9 cellular contexts compared by ENCODE assay signal in the genomic region with DNA sequence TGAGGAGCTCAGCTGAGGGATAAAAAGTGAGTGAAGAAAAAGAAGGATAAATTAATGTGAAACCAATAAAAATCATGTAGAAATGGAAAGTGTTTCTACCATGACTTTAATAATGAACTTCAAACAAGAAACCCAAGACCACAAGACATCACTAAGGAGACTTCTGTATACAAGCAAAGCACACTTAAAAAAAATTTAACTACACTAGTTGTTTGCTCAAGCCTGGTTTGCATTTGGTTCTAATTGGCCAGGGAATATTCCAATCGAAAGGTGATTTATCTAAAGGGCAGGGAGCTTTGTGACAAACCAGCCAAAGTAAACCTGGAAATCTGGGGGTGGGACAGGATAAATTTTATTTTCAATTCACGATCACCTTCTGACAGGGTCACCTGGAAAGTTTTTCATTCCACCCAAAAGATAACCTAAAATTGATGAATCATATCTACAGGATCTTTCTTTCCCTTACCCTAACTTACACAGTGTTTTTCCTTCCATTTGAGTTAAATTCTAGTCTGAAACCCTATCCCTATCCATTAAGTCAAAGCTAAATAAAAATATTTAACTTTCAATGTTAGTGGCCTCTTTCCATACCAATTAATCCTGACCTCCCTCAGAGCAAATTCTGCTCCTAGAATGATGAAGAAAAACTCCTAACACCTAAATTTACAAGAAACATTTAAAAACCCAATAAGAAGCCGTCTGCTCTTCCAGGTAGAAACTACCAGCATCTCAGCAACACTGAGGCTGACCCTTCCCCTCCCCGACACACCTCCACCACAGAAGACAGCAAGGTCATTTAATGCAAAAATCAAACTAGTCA. TPM values are rescaled to one million over a fixed set of nuclear protein-coding genes. Genes with fewer than 3 reads are reported as not detected.
DNase-seq lines count a peak whose midpoint lies in the region; ATAC-seq and TF ChIP-seq lines count a peak whose summit lies in the region.
"Had no signal": no experiment of that assay in that cellular context is flagged by ENCODE, and none has a peak within 500 bp of the region (broad histone marks: within the 10 kb centered on the region; RNA-seq: fewer than 3 reads in every experiment).

No MANE protein-coding gene starts in this region.

- ATAC-seq in esophagus mucosa, result no peak

- intact Hi-C loops in sigmoid colon (cut with DNase I), result no loop called here

- TF ChIP-seq CTCF in epithelial cell of esophagus (IDR thresholded peaks at IDR 0.05; ENCODE audit: insufficient read depth, low read depth, low read length, missing control alignments) (no peak), sigmoid colon (IDR thresholded peaks at IDR 0.05) (no peak)

- H3K9me3 ChIP-seq in sigmoid colon, result no peaks in the 10 kb centered on the region

- no peaks in the 10 kb centered on the region for H3K36me3 ChIP-seq in sigmoid colon

- DNase-seq in NCI-H2107 treated with DMSO at 0.1 percent for 48 hours (lab: John Stamatoyannopoulos, UW; ENCODE audit: unreplicated experiment) (peak; percentile 59), NCI-H2107 (lab: John Stamatoyannopoulos, UW) (no peak), NCI-H526 treated with DMSO at 0.1 percent for 48 hours (lab: John Stamatoyannopoulos, UW) (peak; percentile 75), epithelial cell of esophagus (ENCODE audit: low read depth) (no peak), sigmoid colon (no peak), immature natural killer cell (no peak)
- DNase-seq in stimulated activated CD4-positive, alpha-beta T cell treated with anti-CD3 and anti-CD28 coated beads, Interleukin-2, amount 100 ng/mL, for 24 hours, result no peak
- DNase-seq: activated CD4-positive, alpha-beta T cell treated with anti-CD3 and anti-CD28 coated beads, Interleukin-2, amount 50 U/mL, for 1 hour had no signal

- peak overlapping the region; percentile 94 for H3K4me3 ChIP-seq in epithelial cell of esophagus (ENCODE audit: low read length)
- peak overlapping the region in 3 of 4 donors; percentile 63 to 83 (median 77) for H3K4me3 ChIP-seq in sigmoid colon

- peak overlapping the region; percentile 79 to 88 (median 85) for H3K27ac ChIP-seq in sigmoid colon

- no peak for TF ChIP-seq POLR2A in sigmoid colon (IDR thresholded peaks at IDR 0.05)

- H3K27me3 ChIP-seq in sigmoid colon, result no peaks in the 10 kb centered on the region

- no peak overlapping the region for H3K4me3 Mint-ChIP-seq in immature natural killer cell

- 23 to 72% methylated on average over 4 of the region's 4 CpGs for WGBS in sigmoid colon, 2 donors

- no peak overlapping the region for H3K27ac Mint-ChIP-seq in immature natural killer cell

- H3K36me3 Mint-ChIP-seq in immature natural killer cell, result peaks cover 0 to 4% (median 0%) of the 10 kb centered on the region in 3 donors

- peaks cover 6 to 9% of the 10 kb centered on the region in 2 donors for H3K4me1 Mint-ChIP-seq in immature natural killer cell

- peaks cover 0 to 60% (median 37%) of the 10 kb centered on the region in 4 donors for H3K4me1 ChIP-seq in sigmoid colon

- TF ChIP-seq EP300 in sigmoid colon (IDR thresholded peaks at IDR 0.05), result no peak

- H3K9me3 Mint-ChIP-seq in immature natural killer cell, result peaks cover 0 to 7% (median 0%) of the 10 kb centered on the region in 6 donors

- peaks cover 2 to 18% (median 14%) of the 10 kb centered on the region in 3 donors for H3K27me3 Mint-ChIP-seq in immature natural killer cell (ENCODE audit: low read depth in 3 of 3)

RNA-seq across cellular contexts. Expression of a gene that starts 2.5 kb away (rescaled TPM):
- total RNA-seq in sigmoid colon (10 to 100 TPM; 13.0 to 18.5 (median 13.2) TPM), esophagus mucosa (33.8 TPM)
- polyA plus RNA-seq in sigmoid colon (10 to 100 TPM; 46.9 to 69.1 (median 58.9) TPM), immature natural killer cell (1 to 10 TPM; 1.3 to 3.2 (median 1.6) TPM)

Comparison
In these comparisons a context has a peak if more than half of its experiments do, and no peak if none do; other contexts are left out.
1. DNase-seq: peak in NCI-H2107 treated with DMSO at 0.1 percent for 48 hours (single experiment) and NCI-H526 treated with DMSO at 0.1 percent for 48 hours (single experiment); none in NCI-H2107 (single experiment), epithelial cell of esophagus (single experiment), sigmoid colon (single experiment), immature natural killer cell (0 of 3) and stimulated activated CD4-positive, alpha-beta T cell treated with anti-CD3 and anti-CD28 coated beads, Interleukin-2, amount 100 ng/mL, for 24 hours (0 of 2).